In the genomic region with DNA sequence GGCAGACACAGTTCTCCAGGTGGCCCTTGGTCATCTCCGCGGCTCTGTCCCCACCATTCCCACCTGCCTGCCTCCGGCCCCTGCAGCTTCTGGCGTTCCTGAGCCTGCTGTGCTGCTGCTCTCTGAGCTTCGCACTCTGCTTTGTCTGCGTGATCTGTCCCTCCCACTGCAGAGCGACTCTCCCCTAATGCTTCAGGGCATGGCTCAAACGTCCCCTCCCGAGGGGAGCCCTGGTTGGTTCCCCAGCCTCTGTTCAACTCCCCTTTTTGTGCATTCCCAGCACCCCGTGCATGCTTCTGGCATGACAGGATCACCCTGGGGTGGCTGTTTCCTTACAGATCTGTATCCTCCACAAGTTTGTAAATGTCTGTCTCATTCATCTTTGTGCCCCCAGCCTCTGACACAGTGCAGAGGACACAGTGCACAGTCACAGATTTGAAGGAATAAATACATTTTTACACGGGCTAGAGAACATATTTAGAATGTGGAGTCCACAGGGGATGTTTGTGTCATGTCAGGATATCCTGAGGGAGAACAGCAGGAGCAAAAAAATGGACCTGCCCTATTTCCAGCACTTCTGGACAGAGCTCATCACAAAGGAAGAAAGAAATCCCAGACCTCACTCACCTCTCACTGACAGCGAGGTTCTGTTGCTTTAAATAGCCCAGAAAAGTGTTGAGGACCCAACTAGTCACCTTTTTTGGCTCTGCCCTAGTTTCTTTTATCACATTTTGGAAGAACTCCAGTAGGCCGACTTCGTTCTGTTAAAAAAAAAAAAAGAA, we compare ENCODE assay signal across 13 cellular contexts.
A peak's percentile ranks its signal among the peaks of the same experiment; 100 is the strongest.
DNase-seq lines count a peak whose midpoint lies in the region; TF ChIP-seq lines count a peak whose summit lies in the region.
"Had no signal": no experiment of that assay in that cellular context is flagged by ENCODE, and none has a peak within 500 bp of the region (broad histone marks: within the 10 kb centered on the region; RNA-seq: fewer than 3 reads in every experiment).

No MANE protein-coding gene starts in this region.

- in situ Hi-C loops in G401 (cut with HindIII; ENCODE audit: low sequenced_read_pairs): no loop called here

- no peaks in the 10 kb centered on the region for H3K36me3 Mint-ChIP-seq in activated CD4-positive, alpha-beta T cell treated with anti-CD3 and anti-CD28 coated beads, Interleukin-2, amount 10 ng/mL, durations not matched to agents 24 days and 14 days (ENCODE audit: low read depth)
- peaks cover 5% of the 10 kb centered on the region for H3K36me3 Mint-ChIP-seq in osteocyte (ENCODE audit: unreplicated experiment)

- no peaks in the 10 kb centered on the region for H3K9me3 ChIP-seq in right atrium auricular region
- no peaks in the 10 kb centered on the region for H3K9me3 ChIP-seq in osteoblast (ENCODE audit: low read depth, low read length)

- TF ChIP-seq CTCF in right atrium auricular region (IDR thresholded peaks at IDR 0.05) (no peak), osteoblast (IDR thresholded peaks at IDR 0.05; ENCODE audit: extremely low read depth, low read depth, low read length) (no peak), osteocyte (IDR thresholded peaks at IDR 0.05) (no peak)

- no peak overlapping the region for H3K4me3 Mint-ChIP-seq in activated CD4-positive, alpha-beta T cell treated with anti-CD3 and anti-CD28 coated beads, Interleukin-2, amount 10 ng/mL, durations not matched to agents 24 days and 14 days
- no peak overlapping the region for H3K4me3 Mint-ChIP-seq in osteocyte (ENCODE audit: unreplicated experiment)
- H3K4me3 Mint-ChIP-seq: B cell; stimulated activated memory B cell treated with anti-CD40 and anti-IgM and Interleukin-4, amounts not matched to agents 10 μg/mL and 1 μg/mL and 100 μg/mL, for 72 hours had no signal

- H3K36me3 ChIP-seq in right atrium auricular region (no peaks in the 10 kb centered on the region), osteoblast (ENCODE audit: insufficient read depth, low read length) (no peaks in the 10 kb centered on the region)

- H4K20me1 ChIP-seq in osteoblast (ENCODE audit: insufficient read depth, low read length): no peaks in the 10 kb centered on the region

- H3K9me3 Mint-ChIP-seq in activated CD4-positive, alpha-beta T cell treated with anti-CD3 and anti-CD28 coated beads, Interleukin-2, amount 10 ng/mL, durations not matched to agents 24 days and 14 days: no peaks in the 10 kb centered on the region
- H3K9me3 Mint-ChIP-seq in osteocyte (ENCODE audit: unreplicated experiment): no peaks in the 10 kb centered on the region
- H3K9me3 Mint-ChIP-seq: stimulated activated memory B cell treated with anti-CD40 and anti-IgM and Interleukin-4, amounts not matched to agents 10 μg/mL and 1 μg/mL and 100 μg/mL, for 72 hours had no signal

- no peaks in the 10 kb centered on the region for H3K79me2 ChIP-seq in osteoblast (ENCODE audit: insufficient read depth, low read length)

- intact Hi-C loops in activated CD4-positive, alpha-beta T cell treated with anti-CD3 and anti-CD28 coated beads, Interleukin-2, amount 10 ng/mL, durations not matched to agents 24 days and 14 days (cut with micrococcal nuclease): no loop called here

- H3K27ac ChIP-seq in right atrium auricular region: peak overlapping the region; percentile 77 to 86
- H3K27ac ChIP-seq in osteoblast (ENCODE audit: low read depth, low read length): no peak overlapping the region

- H3K27me3 Mint-ChIP-seq in activated CD4-positive, alpha-beta T cell treated with anti-CD3 and anti-CD28 coated beads, Interleukin-2, amount 10 ng/mL, durations not matched to agents 24 days and 14 days: no peaks in the 10 kb centered on the region
- no peaks in the 10 kb centered on the region for H3K27me3 Mint-ChIP-seq in osteocyte (ENCODE audit: unreplicated experiment)
- H3K27me3 Mint-ChIP-seq: B cell; stimulated activated memory B cell treated with anti-CD40 and anti-IgM and Interleukin-4, amounts not matched to agents 10 μg/mL and 1 μg/mL and 100 μg/mL, for 72 hours had no signal

- no peak overlapping the region for H3K27ac Mint-ChIP-seq in activated CD4-positive, alpha-beta T cell treated with anti-CD3 and anti-CD28 coated beads, Interleukin-2, amount 10 ng/mL, durations not matched to agents 24 days and 14 days
- no peak overlapping the region for H3K27ac Mint-ChIP-seq in osteocyte (ENCODE audit: unreplicated experiment)
- H3K27ac Mint-ChIP-seq: B cell; stimulated activated memory B cell treated with anti-CD40 and anti-IgM and Interleukin-4, amounts not matched to agents 10 μg/mL and 1 μg/mL and 100 μg/mL, for 72 hours had no signal

- no peak overlapping the region for H3K4me2 ChIP-seq in osteoblast (ENCODE audit: insufficient read depth, low read length)

- H3K27me3 ChIP-seq in right atrium auricular region (no peaks in the 10 kb centered on the region), osteoblast (ENCODE audit: insufficient read depth, low read length) (no peaks in the 10 kb centered on the region)

- H3K4me1 Mint-ChIP-seq in activated CD4-positive, alpha-beta T cell treated with anti-CD3 and anti-CD28 coated beads, Interleukin-2, amount 10 ng/mL, durations not matched to agents 24 days and 14 days: no peaks in the 10 kb centered on the region
- H3K4me1 Mint-ChIP-seq in osteocyte (ENCODE audit: unreplicated experiment): peaks cover 8% of the 10 kb centered on the region
- H3K4me1 Mint-ChIP-seq: B cell; stimulated activated memory B cell treated with anti-CD40 and anti-IgM and Interleukin-4, amounts not matched to agents 10 μg/mL and 1 μg/mL and 100 μg/mL, for 72 hours had no signal

- DNase-seq in G401 (ENCODE audit: low spot score): peak; percentile 73
- peak; percentile 65 for DNase-seq in cerebellar cortex (ENCODE audit: low spot score)
- DNase-seq in right atrium auricular region (ENCODE audit: low spot score): no peak
- peak; percentile 72 for DNase-seq in osteoblast (ENCODE audit: insufficient read length, low spot score, missing footprints)
- DNase-seq in 8988T: no peak
- DNase-seq in SIG-M5 (lab: John Stamatoyannopoulos, UW): no peak
- DNase-seq in activated CD4-positive, alpha-beta T cell treated with anti-CD3 and anti-CD28 coated beads, Interleukin-2, amount 10 ng/mL, durations not matched to agents 24 days and 14 days: no peak
- no peak for DNase-seq in osteocyte (ENCODE audit: extremely low spot score, unreplicated experiment)
- DNase-seq: activated CD4-positive, alpha-beta T cell treated with anti-CD3 and anti-CD28 coated beads for 4 hours; NCI-H2029; stimulated activated CD4-positive, alpha-beta T cell treated with anti-CD3 and anti-CD28 coated beads, Interleukin-2, amount 100 ng/mL, for 24 hours had no signal

- H2AFZ ChIP-seq in osteoblast (ENCODE audit: low read length): no peak overlapping the region

- H3K4me3 ChIP-seq in right atrium auricular region (no peak overlapping the region), osteoblast (ENCODE audit: insufficient read depth, low read length) (no peak overlapping the region)

- H3K4me1 ChIP-seq in right atrium auricular region (peaks cover 3 to 72% of the 10 kb centered on the region in 2 donors), osteoblast (ENCODE audit: insufficient read depth, low read length) (peaks cover 46% of the 10 kb centered on the region)

Comparison
In these comparisons a context has a peak if more than half of its experiments do, and no peak if none do; other contexts are left out.
1. DNase-seq: peak in G401 (single experiment), cerebellar cortex (single experiment) and osteoblast (single experiment); none in right atrium auricular region (single experiment), 8988T (single experiment), SIG-M5 (single experiment), activated CD4-positive, alpha-beta T cell treated with anti-CD3 and anti-CD28 coated beads, Interleukin-2, amount 10 ng/mL, durations not matched to agents 24 days and 14 days (single experiment) and osteocyte (single experiment).